Comparison of ENCODE assay signal across 29 cellular contexts in the genomic region with DNA sequence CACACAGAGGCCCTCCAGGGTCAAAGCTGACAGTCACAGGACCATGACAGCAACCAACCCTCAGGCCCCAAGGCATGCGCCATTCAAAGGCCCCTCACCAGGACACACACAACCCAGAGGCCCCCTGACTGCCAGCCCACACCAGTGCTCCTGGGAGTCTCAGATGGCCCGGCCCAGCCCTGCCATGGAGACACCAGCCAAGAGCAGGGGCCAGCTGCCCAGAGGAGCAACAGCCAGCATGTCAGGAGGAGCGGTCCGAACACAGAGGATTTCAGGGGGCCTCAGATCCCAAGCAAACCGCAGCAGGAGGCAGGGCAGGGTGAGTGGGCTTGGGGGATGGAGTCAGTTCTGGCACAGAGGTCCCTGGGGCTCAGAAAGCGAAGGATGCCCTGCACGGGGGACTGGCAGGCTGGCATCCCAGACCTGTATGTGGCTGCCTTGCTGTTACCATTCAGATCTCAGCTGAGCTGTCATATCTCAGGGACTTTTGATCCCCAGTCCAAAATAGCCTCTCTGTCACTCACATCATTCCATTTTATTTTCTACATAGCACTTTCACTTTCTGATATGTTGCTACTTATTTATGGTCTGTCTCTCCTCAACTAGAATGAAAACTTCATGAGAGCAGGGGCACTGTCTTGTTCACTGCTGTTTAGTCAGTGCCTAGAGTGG. TPM values are rescaled to one million over a fixed set of nuclear protein-coding genes. Genes with fewer than 3 reads are reported as not detected.
DNase-seq lines count a peak whose midpoint lies in the region; ATAC-seq, FAIRE-seq and TF ChIP-seq lines count a peak whose summit lies in the region.
"Had no signal": no experiment of that assay in that cellular context is flagged by ENCODE, and none has a peak within 500 bp of the region (broad histone marks: within the 10 kb centered on the region; RNA-seq: fewer than 3 reads in every experiment).

No MANE protein-coding gene starts in this region.

- in situ Hi-C loops in HepG2 (cut with HindIII; ENCODE audit: extremely low pct_ligation_motif_present, low pct_unique_long_range_greater_than_20kb), result no loop called here

- H3K4me3 ChIP-seq in HepG2 (replicated peaks in 1 of 3; ENCODE audit: insufficient read depth in 1 of 3, low read depth in 2 of 3, low read length in 3 of 3) (no peak overlapping the region; a peak in 1 of 6 replicates), right lobe of liver (no peak overlapping the region), mesendoderm (ENCODE audit: low read length) (no peak overlapping the region)
- H3K4me3 ChIP-seq: A549, HAP-1, spleen, upper lobe of right lung had no signal

- peaks cover 7% of the 10 kb centered on the region for H3K36me3 Mint-ChIP-seq in dendritic cell treated with granulocyte-macrophage colony-stimulating factor and Interleukin-4, amounts not matched to agents 40 ng/mL and 50 ng/mL, for 4 days (ENCODE audit: low read depth)

- H3K36me3 ChIP-seq in HepG2 (replicated peaks in 1 of 2; ENCODE audit: control insufficient read depth in 1 of 2, insufficient read depth in 2 of 2, low read length in 2 of 2), result no peaks in the 10 kb centered on the region
- H3K36me3 ChIP-seq in right lobe of liver, result no peaks in the 10 kb centered on the region
- no peaks in the 10 kb centered on the region for H3K36me3 ChIP-seq in mesendoderm (ENCODE audit: control insufficient read depth, insufficient read depth, low read length)
- H3K36me3 ChIP-seq: HAP-1, upper lobe of right lung had no signal

- no peak overlapping the region for H3K18ac ChIP-seq in mesendoderm (ENCODE audit: low read length)

- no peaks in the 10 kb centered on the region for H3K79me2 ChIP-seq in HepG2 (ENCODE audit: insufficient read depth, low read length)
- no peaks in the 10 kb centered on the region for H3K79me2 ChIP-seq in mesendoderm (ENCODE audit: control insufficient read depth, insufficient read depth, low read length)

- no peak for TF ChIP-seq EP300 in HepG2 (IDR thresholded peaks at IDR 0.05; ENCODE audit: low read depth in 2 of 2, low read length in 2 of 2)
- TF ChIP-seq EP300 in HepG2 (CRISPR knock-in tag; IDR thresholded peaks at IDR 0.05; ENCODE audit: borderline replicate concordance), result no peak

- H4K8ac ChIP-seq in mesendoderm (ENCODE audit: low read depth, low read length), result no peak overlapping the region

- no peaks in the 10 kb centered on the region for H3K79me1 ChIP-seq in mesendoderm (ENCODE audit: low read length)

- H3K56ac ChIP-seq in mesendoderm (ENCODE audit: low read length), result peak overlapping the region; percentile 25

- DNase-seq in HepG2 (ENCODE audit: low spot score) (no peak), right lobe of liver (no peak), mesendoderm (no peak), urothelium cell line (ENCODE audit: low spot score) (no peak), NCI-H82 treated with DMSO at 0.1 percent for 48 hours (lab: John Stamatoyannopoulos, UW; ENCODE audit: unreplicated experiment) (no peak), RCC 7860 (ENCODE audit: low spot score) (no peak), NCI-H345 (lab: John Stamatoyannopoulos, UW) (no peak)
- DNase-seq: activated CD8-positive, alpha-beta memory T cell treated with anti-CD3 and anti-CD28 coated beads for 24 hours; activated naive CD4-positive, alpha-beta T cell treated with anti-CD3 and anti-CD28 coated beads for 36 hours; activated T-cell treated with anti-CD3 and anti-CD28 coated beads, Interleukin-2, amount 50 U/mL, for 4 hours; dermis blood vessel endothelial cell; Kasumi-1; NCI-H1048; NCI-H1930; NCI-H2227 treated with DMSO at 0.1 percent for 48 hours; NCI-H774; OCI-M1; SHP77; spleen; upper lobe of right lung had no signal

- no peak overlapping the region for H4K5ac ChIP-seq in mesendoderm (ENCODE audit: low read length)

- CTCF ChIA-PET in HepG2 (lab: Yijun Ruan, JAX; ENCODE audit: low intra/inter-chr PET ratio, low total read pairs), result no interaction called here

- 33% methylated on average over 6 of the region's 7 CpGs for WGBS in HepG2 (ENCODE audit: low lambda C conversion rate)
- 90% methylated on average over 2 of the region's 7 CpGs for WGBS in right lobe of liver (ENCODE audit: insufficient coverage, low coverage, low lambda C conversion rate, missing lambda C conversion rate)
- WGBS in mesendoderm (ENCODE audit: extremely low coverage, insufficient coverage, low lambda C conversion rate), result no CpG with 5 or more reads among the region's 7 CpGs

- BruUV-seq in HepG2 (replicated peaks; lab: Mats Ljungman, UMichigan), result no TSS peak

- H3K27ac Mint-ChIP-seq in dendritic cell treated with granulocyte-macrophage colony-stimulating factor and Interleukin-4, amounts not matched to agents 40 ng/mL and 50 ng/mL, for 4 days, result peak overlapping the region; percentile 25
- H3K27ac Mint-ChIP-seq: activated naive CD4-positive, alpha-beta T cell treated with anti-CD3 and anti-CD28 coated beads for 36 hours; progenitor cell of endocrine pancreas had no signal

- H2BK15ac ChIP-seq in mesendoderm (replicated peaks; ENCODE audit: low read depth), result no peak overlapping the region

- no peak for TF ChIP-seq RAD21 in HepG2 (CRISPR knock-in tag; IDR thresholded peaks at IDR 0.05)

- H2AFZ ChIP-seq in HepG2 (ENCODE audit: low read length), result no peak overlapping the region

- no peak overlapping the region for H3K23ac ChIP-seq in mesendoderm (ENCODE audit: low read length)

- no peaks in the 10 kb centered on the region for H4K20me1 ChIP-seq in HepG2 (ENCODE audit: insufficient read depth, low read length)

- TF ChIP-seq POLR2A in HepG2 (IDR thresholded peaks at IDR 0.05; ENCODE audit: insufficient read depth in 1 of 2, low read depth in 2 of 2, low read length in 2 of 2) (no peak), right lobe of liver (IDR thresholded peaks at IDR 0.05) (no peak)

- H3K27me3 Mint-ChIP-seq in dendritic cell treated with granulocyte-macrophage colony-stimulating factor and Interleukin-4, amounts not matched to agents 40 ng/mL and 50 ng/mL, for 4 days, result peaks cover 2% of the 10 kb centered on the region

- no peak overlapping the region for H3K4me3 Mint-ChIP-seq in dendritic cell treated with granulocyte-macrophage colony-stimulating factor and Interleukin-4, amounts not matched to agents 40 ng/mL and 50 ng/mL, for 4 days
- H3K4me3 Mint-ChIP-seq: activated naive CD4-positive, alpha-beta T cell treated with anti-CD3 and anti-CD28 coated beads for 36 hours; activated T-cell treated with anti-CD3 and anti-CD28 coated beads, Interleukin-2, amount 50 U/mL, for 4 hours; neural crest cell had no signal

- H3K27ac ChIP-seq in HepG2 (ENCODE audit: extremely low read length, insufficient read depth, low read length) (no peak overlapping the region), right lobe of liver (no peak overlapping the region), mesendoderm (ENCODE audit: low read depth, low read length) (no peak overlapping the region)
- H3K27ac ChIP-seq: A549, upper lobe of right lung had no signal

- intact Hi-C loops in HepG2 (cut with micrococcal nuclease; ENCODE audit: unreplicated experiment) (no loop called here), right lobe of liver (cut with DNase I) (no loop called here)
- intact Hi-C loops in dendritic cell treated with granulocyte-macrophage colony-stimulating factor and Interleukin-4, amounts not matched to agents 40 ng/mL and 50 ng/mL, for 4 days (cut with micrococcal nuclease), result no loop called here

- POLR2A ChIA-PET in HepG2 (lab: Yijun Ruan, JAX), result no interaction called here

- H3K27me3 ChIP-seq in HepG2 (ENCODE audit: control insufficient read depth in 1 of 2, insufficient read depth in 2 of 2, low read length in 2 of 2), result peaks cover 0 to 14% of the 10 kb centered on the region in 2 experiments; a peak in 2 of 5 replicates
- no peaks in the 10 kb centered on the region for H3K27me3 ChIP-seq in right lobe of liver
- no peaks in the 10 kb centered on the region for H3K27me3 ChIP-seq in mesendoderm (ENCODE audit: insufficient read depth, low read length, poor library complexity)
- H3K27me3 ChIP-seq: spleen, upper lobe of right lung had no signal

- no peak overlapping the region for H2BK5ac ChIP-seq in mesendoderm (ENCODE audit: low read length)

- FAIRE-seq in HepG2 (lab: Jason Lieb, UNC) (no peak), urothelium cell line (lab: Jason Lieb, UNC) (peak; percentile 63), RCC 7860 (lab: Jason Lieb, UNC) (no peak)
- FAIRE-seq: A549, D721Med, endothelial cell of umbilical vein, TTC549 had no signal

- H3K4me2 ChIP-seq in HepG2 (ENCODE audit: low read depth, low read length) (peak overlapping the region; percentile 20; the same call in 1 of the 2 replicates), mesendoderm (ENCODE audit: low read length) (no peak overlapping the region)
- H3K4me2 ChIP-seq: A549 had no signal

- no peaks in the 10 kb centered on the region for H3K9me3 ChIP-seq in HepG2 (ENCODE audit: low read length)
- H3K9me3 ChIP-seq in right lobe of liver, result no peaks in the 10 kb centered on the region
- H3K9me3 ChIP-seq: A549, HAP-1, spleen, upper lobe of right lung had no signal

- H3K4ac ChIP-seq in mesendoderm (ENCODE audit: low read depth, low read length), result no peak overlapping the region

- H3K9ac ChIP-seq in HepG2 (ENCODE audit: insufficient read depth, low read depth, low read length) (no peak overlapping the region), mesendoderm (ENCODE audit: low read length) (no peak overlapping the region)

- peaks cover 11% of the 10 kb centered on the region for H3K4me1 ChIP-seq in HepG2 (ENCODE audit: insufficient read depth, low read length)
- H3K4me1 ChIP-seq in right lobe of liver, result no peaks in the 10 kb centered on the region
- no peaks in the 10 kb centered on the region for H3K4me1 ChIP-seq in mesendoderm (ENCODE audit: control insufficient read depth, low read depth, low read length)
- H3K4me1 ChIP-seq: A549, HAP-1, upper lobe of right lung had no signal

- peaks cover 63% of the 10 kb centered on the region for H3K4me1 Mint-ChIP-seq in dendritic cell treated with granulocyte-macrophage colony-stimulating factor and Interleukin-4, amounts not matched to agents 40 ng/mL and 50 ng/mL, for 4 days (ENCODE audit: low read depth)
- H3K4me1 Mint-ChIP-seq: neural crest cell had no signal

- H2BK120ac ChIP-seq in mesendoderm (ENCODE audit: low read depth, low read length), result no peak overlapping the region

- H2AK5ac ChIP-seq in mesendoderm (ENCODE audit: low read length), result no peak overlapping the region

- TF ChIP-seq CTCF in HepG2 (CRISPR knock-in tag; IDR thresholded peaks at IDR 0.05) (no peak), right lobe of liver (IDR thresholded peaks at IDR 0.05) (no peak)

- ATAC-seq in HepG2 (peak; percentile 10; the same call in 2 of the 3 replicates), right lobe of liver (no peak)
- ATAC-seq: activated T-cell treated with anti-CD3 and anti-CD28 coated beads, Interleukin-2, amount 50 U/mL, for 4 hours; upper lobe of right lung had no signal

- H3K9me3 Mint-ChIP-seq in dendritic cell treated with granulocyte-macrophage colony-stimulating factor and Interleukin-4, amounts not matched to agents 40 ng/mL and 50 ng/mL, for 4 days, result no peaks in the 10 kb centered on the region
- H3K9me3 Mint-ChIP-seq: activated naive CD4-positive, alpha-beta T cell treated with anti-CD3 and anti-CD28 coated beads for 36 hours; activated T-cell treated with anti-CD3 and anti-CD28 coated beads, Interleukin-2, amount 50 U/mL, for 4 hours; neural crest cell had no signal

RNA-seq across cellular contexts. Expression of a gene that starts 4.8 kb away (rescaled TPM):
- 0.93 and 1.1 TPM in 2 replicates for total RNA-seq in HepG2 (2016; rRNA removed; fragmentation: Illumina TruSeq; extraction: Trizol)
- 0.10 and 0.26 TPM in 2 replicates for total RNA-seq in HepG2 (2016; cell fraction: cytosol; rRNA removed; fragmentation: Illumina TruSeq; extraction: Trizol; ENCODE audit: low read depth)
- total RNA-seq in HepG2 (2016; cell fraction: insoluble cytoplasmic fraction; rRNA removed; fragmentation: Illumina TruSeq; extraction: Trizol), result 0.62 and 1.1 TPM in 2 replicates
- total RNA-seq in HepG2 (2016; cell fraction: membrane; rRNA removed; fragmentation: Illumina TruSeq; extraction: Trizol), result 0.46 and 0.55 TPM in 2 replicates
- total RNA-seq in HepG2 (2016; cell fraction: nucleus; rRNA removed; fragmentation: Illumina TruSeq; extraction: Trizol), result 0.47 and 0.75 TPM in 2 replicates
- 0.69 and 1.6 TPM in 2 replicates for polyA plus RNA-seq in HepG2 (2011; rRNA removed)
- polyA plus RNA-seq in HepG2 (2011; cell fraction: cytosol; rRNA removed), result 0.97 and 1.3 TPM in 2 replicates
- 0.92 and 1.5 TPM in 2 replicates for polyA plus RNA-seq in HepG2 (2011; cell fraction: nucleus; rRNA removed)
- 0.59 and 2.0 TPM in 2 replicates for polyA plus RNA-seq in HepG2 (2012)
- polyA plus RNA-seq in HepG2 (2016; cell fraction: cytosol; fragmentation: Illumina TruSeq; extraction: Trizol; ENCODE audit: low read depth), result 0.05 and 0.12 TPM in 2 replicates
- polyA plus RNA-seq in HepG2 (2016; cell fraction: insoluble cytoplasmic fraction; fragmentation: Illumina TruSeq; extraction: Trizol; ENCODE audit: low read depth), result 0.37 and 1.0 TPM in 2 replicates
- 0.29 and 0.74 TPM in 2 replicates for polyA plus RNA-seq in HepG2 (2016; cell fraction: membrane; fragmentation: Illumina TruSeq; extraction: Trizol; ENCODE audit: low read depth)
- polyA plus RNA-seq in HepG2 (2016; cell fraction: nucleus; fragmentation: Illumina TruSeq; extraction: Trizol; ENCODE audit: insufficient read depth, low read depth), result 0.71 and 1.0 TPM in 2 replicates
- polyA minus RNA-seq in HepG2 (2011; rRNA and poly(A)+ RNA removed; ENCODE audit: low replicate concordance), result 0.19 and 7.1 TPM in 2 replicates
- 0.44 and 1.3 TPM in 2 replicates for polyA minus RNA-seq in HepG2 (2011; cell fraction: cytosol; rRNA and poly(A)+ RNA removed)
- 3.2 and 4.6 TPM in 2 replicates for polyA minus RNA-seq in HepG2 (2011; cell fraction: nucleus; rRNA and poly(A)+ RNA removed)
- 1 to 10 TPM in 3 of 6 experiments, under 1 TPM in 3; 0.06 to 1.8 (median 1.2) TPM for total RNA-seq in right lobe of liver
- 0.97 TPM for polyA plus RNA-seq in mesendoderm (2013, experiment 1 of 2)
- polyA plus RNA-seq in mesendoderm (2013, experiment 2 of 2), result 1.0 TPM
- total RNA-seq: endothelial cell of umbilical vein had no signal

RNA-seq across cellular contexts. Expression of a gene that starts 49.4 kb away (rescaled TPM):
- total RNA-seq in HepG2 (2016; rRNA removed; fragmentation: Illumina TruSeq; extraction: Trizol) (4.8 and 8.6 TPM in 2 replicates), right lobe of liver (1 to 10 TPM; 1.9 to 4.1 (median 3.0) TPM)
- total RNA-seq in HepG2 (2016; cell fraction: cytosol; rRNA removed; fragmentation: Illumina TruSeq; extraction: Trizol; ENCODE audit: low read depth), result 3.3 and 4.8 TPM in 2 replicates
- 4.6 and 7.6 TPM in 2 replicates for total RNA-seq in HepG2 (2016; cell fraction: insoluble cytoplasmic fraction; rRNA removed; fragmentation: Illumina TruSeq; extraction: Trizol)
- total RNA-seq in HepG2 (2016; cell fraction: membrane; rRNA removed; fragmentation: Illumina TruSeq; extraction: Trizol), result 3.6 and 3.9 TPM in 2 replicates
- total RNA-seq in HepG2 (2016; cell fraction: nucleus; rRNA removed; fragmentation: Illumina TruSeq; extraction: Trizol), result 12.0 and 12.8 TPM in 2 replicates
- 15.4 and 15.8 TPM in 2 replicates for polyA plus RNA-seq in HepG2 (2011; rRNA removed)
- 5.2 and 5.8 TPM in 2 replicates for polyA plus RNA-seq in HepG2 (2011; cell fraction: cytosol; rRNA removed)
- polyA plus RNA-seq in HepG2 (2011; cell fraction: nucleus; rRNA removed), result 49.9 and 50.8 TPM in 2 replicates
- 7.8 and 9.0 TPM in 2 replicates for polyA plus RNA-seq in HepG2 (2012)
- polyA plus RNA-seq in HepG2 (2016; cell fraction: cytosol; fragmentation: Illumina TruSeq; extraction: Trizol; ENCODE audit: low read depth), result 0.53 and 0.76 TPM in 2 replicates
- 4.0 and 7.4 TPM in 2 replicates for polyA plus RNA-seq in HepG2 (2016; cell fraction: insoluble cytoplasmic fraction; fragmentation: Illumina TruSeq; extraction: Trizol; ENCODE audit: low read depth)
- 1.5 TPM in 2 replicates for polyA plus RNA-seq in HepG2 (2016; cell fraction: membrane; fragmentation: Illumina TruSeq; extraction: Trizol; ENCODE audit: low read depth)
- 35.8 and 36.7 TPM in 2 replicates for polyA plus RNA-seq in HepG2 (2016; cell fraction: nucleus; fragmentation: Illumina TruSeq; extraction: Trizol; ENCODE audit: insufficient read depth, low read depth)
- 14.0 and 15.2 TPM in 2 replicates for polyA minus RNA-seq in HepG2 (2011; rRNA and poly(A)+ RNA removed; ENCODE audit: low replicate concordance)
- 4.4 and 6.2 TPM in 2 replicates for polyA minus RNA-seq in HepG2 (2011; cell fraction: cytosol; rRNA and poly(A)+ RNA removed)
- polyA minus RNA-seq in HepG2 (2011; cell fraction: nucleus; rRNA and poly(A)+ RNA removed), result 22.7 and 29.6 TPM in 2 replicates
- 9.7 TPM for polyA plus RNA-seq in mesendoderm (2013, experiment 1 of 2)
- polyA plus RNA-seq in mesendoderm (2013, experiment 2 of 2), result 10.1 TPM
- total RNA-seq: mononuclear cell had no signal
